In the genomic region with DNA sequence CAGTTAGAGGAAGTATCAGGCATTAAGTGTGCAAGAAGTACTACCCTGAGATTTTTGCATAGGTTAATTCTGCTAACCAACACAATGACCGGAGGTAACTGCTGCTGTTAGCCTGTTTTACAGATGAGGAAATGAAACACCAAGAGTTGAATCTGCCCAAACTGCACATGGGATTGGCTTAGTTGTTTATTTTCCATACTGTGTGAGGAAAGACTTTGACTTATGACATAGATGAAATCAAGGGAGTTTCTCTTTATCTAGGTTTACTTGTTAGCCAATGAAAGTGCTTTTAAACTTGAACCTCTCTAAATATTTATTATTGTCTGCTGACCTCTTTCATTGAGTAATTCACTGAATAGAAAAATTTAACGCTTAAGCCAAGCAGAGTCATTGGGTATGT, we compare ENCODE assay signal across 17 cellular contexts. TPM values are rescaled to one million over a fixed set of nuclear protein-coding genes. Genes with fewer than 3 reads are reported as not detected.
A peak's percentile ranks its signal among the peaks of the same experiment; 100 is the strongest.
DNase-seq lines count a peak whose midpoint lies in the region; ATAC-seq, FAIRE-seq and TF ChIP-seq lines count a peak whose summit lies in the region.
"Had no signal": no experiment of that assay in that cellular context is flagged by ENCODE, and none has a peak within 500 bp of the region (broad histone marks: within the 10 kb centered on the region; RNA-seq: fewer than 3 reads in every experiment).

No MANE protein-coding gene starts in this region.

- H3K27ac ChIP-seq in hepatocyte = no peak overlapping the region
- H3K27ac ChIP-seq: cardiac muscle cell, heart left ventricle, left lung, RWPE1 had no signal

- H3K4me2 ChIP-seq in hepatocyte = no peak overlapping the region

- no TSS peak for BruUV-seq in Calu3 (replicated peaks; lab: Mats Ljungman, UMichigan)

- H3K27me3 Mint-ChIP-seq in Calu3 (ENCODE audit: unreplicated experiment) = no peaks in the 10 kb centered on the region

- CTCF ChIA-PET in Calu3 (lab: Charles Lee) = no interaction called here

- no peaks in the 10 kb centered on the region for H3K9me3 Mint-ChIP-seq in Calu3 (ENCODE audit: low read depth, unreplicated experiment)
- H3K9me3 Mint-ChIP-seq: activated naive CD4-positive, alpha-beta T cell treated with anti-CD3 and anti-CD28 coated beads for 36 hours had no signal

- no peak overlapping the region for H2AFZ ChIP-seq in hepatocyte

- no peaks in the 10 kb centered on the region for H3K9me2 ChIP-seq in hepatocyte (replicated peaks; ENCODE audit: insufficient read depth)

- TF ChIP-seq CTCF in Calu3 (IDR thresholded peaks at IDR 0.05; ENCODE audit: unreplicated experiment) (no peak), hepatocyte (IDR thresholded peaks at IDR 0.05; ENCODE audit: poor library complexity) (no peak), omental fat pad (IDR thresholded peaks at IDR 0.05) (no peak)

- H3K4me3 Mint-ChIP-seq in Calu3 (ENCODE audit: low read depth, unreplicated experiment) = no peak overlapping the region
- H3K4me3 Mint-ChIP-seq: activated naive CD4-positive, alpha-beta T cell treated with anti-CD3 and anti-CD28 coated beads for 36 hours had no signal

- DNase-seq in Calu3 (no peak), GM19239 (ENCODE audit: insufficient read length, low spot score) (no peak), amniotic epithelial cell (ENCODE audit: low read depth) (peak; percentile 67), hepatocyte (ENCODE audit: low spot score) (no peak), omental fat pad (ENCODE audit: low spot score) (no peak), HK-2 (ENCODE audit: unreplicated experiment) (no peak)
- no peak for DNase-seq in stimulated activated CD4-positive, alpha-beta T cell treated with anti-CD3 and anti-CD28 coated beads, Interleukin-15, amount 100 ng/mL, for 24 hours
- DNase-seq: activated naive CD4-positive, alpha-beta T cell treated with anti-CD3 and anti-CD28 coated beads for 36 hours; DMS79 treated with DMSO at 0.1 percent for 48 hours; heart left ventricle; left lung; NCI-H1105; stimulated activated CD4-positive, alpha-beta T cell treated with anti-CD3 and anti-CD28 coated beads, Interleukin-12 subunit alpha, Interleukin-12 subunit beta, amount 100 ng/mL, for 4 hours had no signal

- no peaks in the 10 kb centered on the region for H3K36me3 Mint-ChIP-seq in Calu3 (ENCODE audit: insufficient read depth, unreplicated experiment)

- no peaks in the 10 kb centered on the region for H3K4me1 ChIP-seq in hepatocyte (ENCODE audit: insufficient read depth)

- no peaks in the 10 kb centered on the region for H3K36me3 ChIP-seq in hepatocyte (replicated peaks; ENCODE audit: insufficient read depth, low read depth)
- H3K36me3 ChIP-seq: cardiac muscle cell, left lung had no signal

- no peaks in the 10 kb centered on the region for H3K79me2 ChIP-seq in hepatocyte

- no peaks in the 10 kb centered on the region for H3K27me3 ChIP-seq in hepatocyte
- H3K27me3 ChIP-seq: cardiac muscle cell, heart left ventricle, left lung had no signal

- no peaks in the 10 kb centered on the region for H4K20me1 ChIP-seq in hepatocyte (ENCODE audit: insufficient read depth, poor library complexity, severe bottlenecking)

- FAIRE-seq in GM19239 (lab: Jason Lieb, UNC) = peak; percentile 83
- FAIRE-seq: H54 had no signal

- ATAC-seq in HG02938 (IDR thresholded peaks at IDR 0.05; ENCODE audit: unreplicated experiment) (peak; percentile 90), omental fat pad (ENCODE audit: low FRiP score) (no peak)
- ATAC-seq: heart left ventricle, left lung had no signal

- H3K9me3 ChIP-seq in hepatocyte (ENCODE audit: low read depth) = no peaks in the 10 kb centered on the region
- H3K9me3 ChIP-seq: heart left ventricle, left lung had no signal

- intact Hi-C loops in Calu3 (cut with micrococcal nuclease; ENCODE audit: unreplicated experiment) = no loop called here

- peak overlapping the region; percentile 38 for H3K27ac Mint-ChIP-seq in Calu3 (ENCODE audit: unreplicated experiment)
- H3K27ac Mint-ChIP-seq: activated naive CD4-positive, alpha-beta T cell treated with anti-CD3 and anti-CD28 coated beads for 36 hours had no signal

- H3K4me3 ChIP-seq in hepatocyte = no peak overlapping the region
- H3K4me3 ChIP-seq: cardiac muscle cell, heart left ventricle, left lung had no signal

- 76% methylated on average over 2 of the region's 2 CpGs for WGBS in hepatocyte (ENCODE audit: low lambda C conversion rate, missing lambda C conversion rate)

- no peaks in the 10 kb centered on the region for H3K4me1 Mint-ChIP-seq in Calu3 (ENCODE audit: low read depth, unreplicated experiment)

RNA-seq across cellular contexts. Expression of gene GUCY1B1, which starts 10.3 kb away (rescaled TPM):
- 19.3 TPM in 2 replicates for total RNA-seq in Calu3 (2022)
- 15.0 and 16.7 TPM in 2 replicates for total RNA-seq in hepatocyte
- polyA plus RNA-seq in hepatocyte = 6.2 and 8.6 TPM in 2 replicates
- total RNA-seq in omental fat pad = 10 to 100 TPM in 1 of 4 donors, 1 to 10 TPM in 3; 5.8 to 35.5 (median 8.3) TPM
